8 cellular contexts compared by ENCODE assay signal in genomic region chr3:183591881-183592521, GRCh38. TPM values are rescaled to one million over a fixed set of nuclear protein-coding genes. Genes with fewer than 3 reads are reported as not detected.
DNase-seq lines count a peak whose midpoint lies in the region; ATAC-seq and TF ChIP-seq lines count a peak whose summit lies in the region.

No MANE protein-coding gene starts in this region.

- H3K4me2 ChIP-seq in OCI-LY1 (ENCODE audit: low read length), result peak overlapping the region; percentile 62

- peak in 8 of 9 donors; percentile 8 to 51 (median 30) for TF ChIP-seq CTCF in heart right ventricle (IDR thresholded peaks at IDR 0.05)
- peak; percentile 94 for TF ChIP-seq CTCF in OCI-LY1 (IDR thresholded peaks at IDR 0.05; ENCODE audit: low read length)
- TF ChIP-seq CTCF in fibroblast of villous mesenchyme (IDR thresholded peaks at IDR 0.05; ENCODE audit: insufficient read depth, low read depth, low read length), result peak; percentile 33

- DNase-seq in heart right ventricle (no peak), left ventricle myocardium superior (no peak), fibroblast of villous mesenchyme (ENCODE audit: low read depth) (peak; percentile 10), D341Med (ENCODE audit: low spot score) (no peak), right cardiac atrium (no peak), NCI-H2227 treated with DMSO at 0.1 percent for 48 hours (lab: John Stamatoyannopoulos, UW) (no peak)

- H3K36me3 ChIP-seq in heart right ventricle (no peaks in the 10 kb centered on the region), OCI-LY1 (ENCODE audit: insufficient read depth, low read length) (no peaks in the 10 kb centered on the region)

- H3K79me2 ChIP-seq in OCI-LY1 (ENCODE audit: insufficient read depth, low read length), result no peaks in the 10 kb centered on the region

- H3K9me3 ChIP-seq in heart right ventricle (peaks cover 0 to 7% (median 0%) of the 10 kb centered on the region in 11 donors), OCI-LY1 (ENCODE audit: low read length) (no peaks in the 10 kb centered on the region), right cardiac atrium (ENCODE audit: control insufficient read depth, low read length) (no peaks in the 10 kb centered on the region)

- H3K27me3 ChIP-seq in heart right ventricle, result no peaks in the 10 kb centered on the region
- H3K27me3 ChIP-seq in OCI-LY1 (ENCODE audit: insufficient read depth, low read length), result no peaks in the 10 kb centered on the region
- H3K27me3 ChIP-seq in right cardiac atrium (ENCODE audit: control insufficient read depth, insufficient read depth), result no peaks in the 10 kb centered on the region

- no peaks in the 10 kb centered on the region for H3K9me2 ChIP-seq in OCI-LY1 (ENCODE audit: low read depth, low read length)

- no peak overlapping the region for H3K4me3 ChIP-seq in heart right ventricle
- H3K4me3 ChIP-seq in OCI-LY1 (ENCODE audit: low read depth, low read length, poor library complexity, severe bottlenecking), result peak overlapping the region; percentile 37
- no peak overlapping the region for H3K4me3 ChIP-seq in fibroblast of villous mesenchyme (ENCODE audit: low read depth, low read length)
- H3K4me3 ChIP-seq in right cardiac atrium (ENCODE audit: low read length), result no peak overlapping the region

- peak overlapping the region; percentile 46 for H3K9ac ChIP-seq in OCI-LY1 (ENCODE audit: low read length)

- WGBS in heart right ventricle, 2 donors, result 60 to 70% methylated on average over 6 of the region's 6 CpGs
- 55% methylated on average over 6 of the region's 6 CpGs for WGBS in right cardiac atrium

- H3K27ac ChIP-seq in heart right ventricle, result no peak overlapping the region
- peak overlapping the region; percentile 93 for H3K27ac ChIP-seq in OCI-LY1 (ENCODE audit: low read depth, low read length, poor library complexity, severe bottlenecking)
- no peak overlapping the region for H3K27ac ChIP-seq in right cardiac atrium (ENCODE audit: low read length)

- intact Hi-C loops in heart right ventricle (cut with DNase I) (no loop called here), left ventricle myocardium superior (cut with micrococcal nuclease) (no loop called here), right cardiac atrium (cut with DNase I) (no loop called here)

- peaks cover 0 to 18% (median 6%) of the 10 kb centered on the region in 9 donors for H3K4me1 ChIP-seq in heart right ventricle
- H3K4me1 ChIP-seq in OCI-LY1 (ENCODE audit: insufficient read depth, low read length, severe bottlenecking), result peaks cover 42% of the 10 kb centered on the region
- no peaks in the 10 kb centered on the region for H3K4me1 ChIP-seq in right cardiac atrium (ENCODE audit: control insufficient read depth, insufficient read depth, low read length)

- peak in 1 of 8 donors; percentile 31 for ATAC-seq in heart right ventricle
- no peak for ATAC-seq in left ventricle myocardium superior
- peak; percentile 84 for ATAC-seq in HG02798 (IDR thresholded peaks at IDR 0.05; ENCODE audit: poor library complexity, unreplicated experiment)
- no peak for ATAC-seq in right cardiac atrium

- peaks cover 5% of the 10 kb centered on the region; the same call in 1 of the 2 replicates for H3F3A ChIP-seq in OCI-LY1 (ENCODE audit: insufficient read depth, low read length)

- H4K20me1 ChIP-seq in OCI-LY1 (ENCODE audit: insufficient read depth, low read length), result no peaks in the 10 kb centered on the region

- H2AFZ ChIP-seq in OCI-LY1 (ENCODE audit: low read length), result peak overlapping the region; percentile 67

RNA-seq across cellular contexts. Expression of gene KLHL6, which starts 36.5 kb away (rescaled TPM):
- 1 to 10 TPM in 4 of 10 donors, under 1 TPM in 6; 0.47 to 5.1 (median 0.93) TPM for total RNA-seq in heart right ventricle
- under 1 TPM; 0.65 to 0.80 TPM for polyA plus RNA-seq in heart right ventricle
- 0.87 TPM for total RNA-seq in left ventricle myocardium superior
- not detected in 2 replicates for total RNA-seq in fibroblast of villous mesenchyme
- total RNA-seq in right cardiac atrium, result 1 to 10 TPM; 1.2 to 1.7 (median 1.5) TPM
- polyA plus RNA-seq in right cardiac atrium, result 1.1 TPM

RNA-seq across cellular contexts. Expression of gene KLHL24, which starts 43.4 kb away (rescaled TPM):
- 100 to 1,000 TPM; 159 to 305 (median 259) TPM for total RNA-seq in heart right ventricle
- 10 to 100 TPM in 1 of 2 donors, 1 to 10 TPM in 1; 7.6 to 39.7 TPM for polyA plus RNA-seq in heart right ventricle
- total RNA-seq in left ventricle myocardium superior, result 272 TPM
- total RNA-seq in fibroblast of villous mesenchyme, result 39.9 and 47.9 TPM in 2 replicates
- total RNA-seq in right cardiac atrium, result 100 to 1,000 TPM; 105 to 179 (median 160) TPM
- polyA plus RNA-seq in right cardiac atrium, result 44.4 TPM

Comparison
In these comparisons a context has a peak if more than half of its experiments do, and no peak if none do; other contexts are left out.
1. CTCF ChIP-seq: peak in every context shown above with its lines; median percentile 94 in OCI-LY1; 33 in fibroblast of villous mesenchyme; 30 in heart right ventricle.